Comparison of ENCODE assay signal across 10 cellular contexts in the genomic region with DNA sequence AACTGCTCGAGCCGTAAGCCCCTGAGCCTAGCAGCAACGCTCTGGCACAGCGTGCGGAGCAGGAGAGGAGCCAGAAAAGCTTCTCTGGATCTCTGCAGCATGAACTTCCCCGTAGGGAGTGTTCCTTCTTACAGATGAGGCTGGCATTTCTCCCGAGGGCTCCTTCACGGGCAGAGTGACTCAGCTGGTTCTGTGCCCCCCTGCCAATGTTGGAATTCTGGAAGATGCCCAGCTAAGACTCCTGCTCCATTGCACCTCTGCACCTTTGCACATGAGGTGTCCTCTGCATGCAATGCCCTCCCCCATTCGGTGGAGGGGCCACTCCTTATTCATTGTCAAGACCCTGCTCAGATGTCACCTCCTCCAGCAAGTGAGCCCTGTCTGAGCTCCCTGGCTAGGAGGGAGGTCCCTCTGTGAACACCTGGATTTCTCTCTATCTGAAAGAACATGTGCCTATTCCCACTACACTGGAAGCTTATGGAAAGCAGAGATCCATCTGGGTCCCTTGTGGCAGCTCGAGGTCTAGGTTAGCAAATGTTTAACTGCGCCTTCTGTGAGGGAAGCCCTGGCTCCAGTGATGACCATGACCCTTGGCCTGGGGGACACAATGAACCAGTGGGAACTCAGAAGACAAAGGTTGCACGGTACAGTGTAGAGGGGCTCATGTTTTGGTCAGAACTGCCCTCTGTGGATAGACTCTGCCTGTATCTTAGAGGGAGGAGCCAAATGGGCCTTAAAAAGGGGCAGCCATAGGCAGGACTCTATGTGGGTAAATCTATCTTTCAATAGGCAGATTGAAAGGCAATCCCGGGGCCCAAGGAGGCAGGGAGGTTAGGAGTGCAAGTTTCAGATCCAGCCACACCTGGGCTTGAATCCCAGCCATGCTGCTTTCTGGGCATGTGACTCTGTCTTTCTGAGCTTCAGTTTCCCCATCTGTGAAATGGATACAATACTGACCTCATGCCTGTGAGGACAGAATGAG. TPM values are rescaled to one million over a fixed set of nuclear protein-coding genes. Genes with fewer than 3 reads are reported as not detected.
DNase-seq lines count a peak whose midpoint lies in the region; ATAC-seq and TF ChIP-seq lines count a peak whose summit lies in the region.
"Had no signal": no experiment of that assay in that cellular context is flagged by ENCODE, and none has a peak within 500 bp of the region (broad histone marks: within the 10 kb centered on the region; RNA-seq: fewer than 3 reads in every experiment).

No MANE protein-coding gene starts in this region.

- peaks cover 0 to 36% (median 0%) of the 10 kb centered on the region in 11 experiments; a peak in 7 of 22 replicates for H3K36me3 ChIP-seq in BLaER1 treated with 17β-estradiol and CSF1 and Interleukin-3, amounts not matched to agents 10 nM and 100 nM
- H3K36me3 ChIP-seq in RWPE2 (ENCODE audit: low read depth) (peaks cover 25% of the 10 kb centered on the region), psoas muscle (ENCODE audit: insufficient read depth in 1 of 2, low read depth in 1 of 2) (no peaks in the 10 kb centered on the region)
- H3K36me3 ChIP-seq: colonic mucosa had no signal

- H3K4me1 Mint-ChIP-seq in glutamatergic neuron (ENCODE audit: low read depth, unreplicated experiment): peaks cover 60% of the 10 kb centered on the region

- 35 to 39% (median 39%) methylated on average over 13 of the region's 13 CpGs for WGBS in psoas muscle, 3 donors

- peak overlapping the region; percentile 74 to 98 (median 92) for H3K4me2 ChIP-seq in BLaER1 treated with 17β-estradiol and CSF1 and Interleukin-3, amounts not matched to agents 10 nM and 100 nM

- peak overlapping the region; percentile 8 to 93 (median 87); a peak in 17 of 22 replicates for H3K27ac ChIP-seq in BLaER1 treated with 17β-estradiol and CSF1 and Interleukin-3, amounts not matched to agents 10 nM and 100 nM
- H3K27ac ChIP-seq in RWPE2 (ENCODE audit: poor library complexity, severe bottlenecking): peak overlapping the region; percentile 58
- no peak overlapping the region for H3K27ac ChIP-seq in psoas muscle

- H3K9me3 Mint-ChIP-seq in glutamatergic neuron (ENCODE audit: unreplicated experiment): peaks cover 20% of the 10 kb centered on the region
- H3K9me3 Mint-ChIP-seq: CD4-positive, alpha-beta memory T cell had no signal

- no peak overlapping the region for H3K4me3 Mint-ChIP-seq in glutamatergic neuron (ENCODE audit: unreplicated experiment)
- H3K4me3 Mint-ChIP-seq: CD4-positive, alpha-beta memory T cell had no signal

- no peaks in the 10 kb centered on the region for H3K36me3 Mint-ChIP-seq in glutamatergic neuron (ENCODE audit: unreplicated experiment)
- H3K36me3 Mint-ChIP-seq: CD4-positive, alpha-beta memory T cell had no signal

- H3K4me1 ChIP-seq in BLaER1 treated with 17β-estradiol and CSF1 and Interleukin-3, amounts not matched to agents 10 nM and 100 nM: peaks cover 89 to 100% (median 98%) of the 10 kb centered on the region in 10 experiments
- H3K4me1 ChIP-seq in RWPE2 (ENCODE audit: insufficient read depth, poor library complexity, severe bottlenecking) (peaks cover 58% of the 10 kb centered on the region), psoas muscle (no peaks in the 10 kb centered on the region)
- H3K4me1 ChIP-seq: colonic mucosa had no signal

- no peaks in the 10 kb centered on the region for H3K27me3 ChIP-seq in BLaER1 treated with 17β-estradiol and CSF1 and Interleukin-3, amounts not matched to agents 10 nM and 100 nM
- H3K27me3 ChIP-seq in RWPE2 (ENCODE audit: insufficient read depth, poor library complexity, severe bottlenecking): no peaks in the 10 kb centered on the region
- no peaks in the 10 kb centered on the region for H3K27me3 ChIP-seq in psoas muscle (ENCODE audit: insufficient read depth in 3 of 3, low read length in 2 of 3)
- H3K27me3 ChIP-seq: colonic mucosa had no signal

- intact Hi-C loops in psoas muscle (cut with DNase I): no loop called here

- H3K27ac Mint-ChIP-seq in glutamatergic neuron (ENCODE audit: unreplicated experiment): peak overlapping the region; percentile 18
- H3K27ac Mint-ChIP-seq: CD4-positive, alpha-beta memory T cell had no signal

- H4K20me1 ChIP-seq in BLaER1 treated with 17β-estradiol and CSF1 and Interleukin-3, amounts not matched to agents 10 nM and 100 nM: peaks cover 0 to 2% (median 0%) of the 10 kb centered on the region in 11 experiments; a peak in 1 of 22 replicates

- no peak for DNase-seq in RWPE2 (ENCODE audit: low spot score)
- no peak for DNase-seq in glutamatergic neuron
- peak; percentile 51 to 78 for DNase-seq in psoas muscle
- DNase-seq in cerebellum (ENCODE audit: low spot score): no peak
- no peak for DNase-seq in inferior parietal cortex (ENCODE audit: extremely low spot score)
- no peak for DNase-seq in NCI-H1048 (lab: John Stamatoyannopoulos, UW)
- DNase-seq: CD4-positive, alpha-beta memory T cell; colonic mucosa had no signal

- H3K4me3 ChIP-seq in BLaER1 treated with 17β-estradiol and CSF1 and Interleukin-3, amounts not matched to agents 10 nM and 100 nM: no peak overlapping the region
- no peak overlapping the region for H3K4me3 ChIP-seq in RWPE2 (ENCODE audit: severe bottlenecking)
- no peak overlapping the region for H3K4me3 ChIP-seq in psoas muscle
- H3K4me3 ChIP-seq: colonic mucosa had no signal

- ATAC-seq in RWPE2 (ENCODE audit: low read depth) (peak; percentile 7; the same call in 1 of the 3 replicates), psoas muscle (no peak), GM18868 (IDR thresholded peaks at IDR 0.05; ENCODE audit: unreplicated experiment) (no peak)

- no peak for TF ChIP-seq CTCF in RWPE2 (IDR thresholded peaks at IDR 0.05; ENCODE audit: poor library complexity, severe bottlenecking)
- TF ChIP-seq CTCF in glutamatergic neuron (IDR thresholded peaks at IDR 0.05; ENCODE audit: partially characterized antibody, unreplicated experiment): no peak
- no peak for TF ChIP-seq CTCF in psoas muscle (IDR thresholded peaks at IDR 0.05)

- H3K9me3 ChIP-seq in BLaER1 treated with 17β-estradiol and CSF1 and Interleukin-3, amounts not matched to agents 10 nM and 100 nM (replicated peaks in 1 of 11): no peaks in the 10 kb centered on the region
- H3K9me3 ChIP-seq in RWPE2 (ENCODE audit: severe bottlenecking) (no peaks in the 10 kb centered on the region), psoas muscle (no peaks in the 10 kb centered on the region)
- H3K9me3 ChIP-seq: colonic mucosa had no signal

- H3K27me3 Mint-ChIP-seq in glutamatergic neuron (ENCODE audit: unreplicated experiment): peaks cover 12% of the 10 kb centered on the region

- peak overlapping the region in 10 of 11 experiments; percentile 4 to 82 (median 76); a peak in 13 of 22 replicates for H3K9ac ChIP-seq in BLaER1 treated with 17β-estradiol and CSF1 and Interleukin-3, amounts not matched to agents 10 nM and 100 nM

RNA-seq across cellular contexts. Expression of a gene that starts 39.4 kb away (rescaled TPM):
- 96.8 TPM for total RNA-seq in glutamatergic neuron (ENCODE audit: unreplicated experiment)
- total RNA-seq in psoas muscle: 1 to 10 TPM; 2.5 to 5.3 (median 3.0) TPM
- 1 to 10 TPM in 1 of 3 donors, under 1 TPM in 2; 0.58 to 2.5 (median 0.77) TPM for polyA plus RNA-seq in psoas muscle
- total RNA-seq in cerebellum: 21.0 TPM
- polyA plus RNA-seq: CD4-positive, alpha-beta memory T cell had no signal

Comparison
In these comparisons a context has a peak if more than half of its experiments do, and no peak if none do; other contexts are left out.
1. DNase-seq: peak in psoas muscle (2 of 2); none in RWPE2 (single experiment), glutamatergic neuron (single experiment), cerebellum (single experiment), inferior parietal cortex (single experiment) and NCI-H1048 (single experiment).